ENCODE assay signal across 22 cellular contexts in the genomic region with DNA sequence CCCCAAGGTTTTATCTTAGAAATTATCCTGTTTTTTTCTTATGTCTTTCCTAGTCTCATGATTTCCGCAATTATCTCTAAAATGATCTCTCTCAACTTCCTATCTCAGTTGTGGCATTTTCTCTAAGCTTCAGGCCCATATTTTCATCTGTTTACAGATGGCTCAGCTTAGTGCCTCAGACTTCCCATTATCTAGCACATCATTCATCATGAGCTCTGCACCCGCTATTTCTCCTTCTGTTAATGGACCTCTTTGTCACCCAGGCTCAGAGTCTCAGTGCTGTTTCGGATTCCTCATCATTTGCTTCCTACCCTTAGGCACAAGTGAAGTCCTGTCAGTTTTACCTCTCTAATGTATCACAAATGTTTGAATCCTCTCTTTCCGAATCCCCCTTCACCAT.
A peak's percentile ranks its signal among the peaks of the same experiment; 100 is the strongest.
DNase-seq lines count a peak whose midpoint lies in the region; ATAC-seq and TF ChIP-seq lines count a peak whose summit lies in the region.
"Had no signal": no experiment of that assay in that cellular context is flagged by ENCODE, and none has a peak within 500 bp of the region (broad histone marks: within the 10 kb centered on the region; RNA-seq: fewer than 3 reads in every experiment).

No MANE protein-coding gene starts in this region.

- no peaks in the 10 kb centered on the region for H3K9me3 ChIP-seq in cardiac muscle cell (ENCODE audit: low read depth)
- H3K9me3 ChIP-seq: HAP-1 had no signal

- DNase-seq in cardiac muscle cell (ENCODE audit: low read depth in 1 of 2, low spot score in 1 of 2) (no peak), Right ventricle myocardium inferior (ENCODE audit: missing footprints) (no peak), amniotic epithelial cell (ENCODE audit: low read depth) (peak; percentile 45), islet precursor cell (peak; percentile 74), pons (ENCODE audit: low spot score) (peak; percentile 71), HuH-7.5 (ENCODE audit: low spot score) (no peak)
- no peak for DNase-seq in activated naive CD4-positive, alpha-beta T cell treated with Interleukin-2 at 50 U/mL for 16 hours
- DNase-seq: AML-193; CD8-positive, alpha-beta memory T cell; GF-D8; IMR-90; Karpas-422; NCI-H1694; NCI-H2081 treated with DMSO at 0.1 percent for 48 hours; NCI-H2171 treated with DMSO at 0.1 percent for 48 hours; NCI-H524 treated with DMSO at 0.1 percent for 48 hours; OCI-M1; SHP77 had no signal

- intact Hi-C loops in Right ventricle myocardium inferior (cut with DNase I): no loop called here

- peak overlapping the region; percentile 50 for H3K27ac ChIP-seq in cardiac muscle cell
- H3K27ac ChIP-seq: C4-2B, HL-60 had no signal

- no peak overlapping the region for H3K4me3 ChIP-seq in cardiac muscle cell
- H3K4me3 ChIP-seq: HAP-1 had no signal

- TF ChIP-seq CTCF in cardiac muscle cell (IDR thresholded peaks at IDR 0.05; ENCODE audit: low read depth, low read length): no peak

- ATAC-seq in Right ventricle myocardium inferior: no peak
- no peak for ATAC-seq in HG03342 (IDR thresholded peaks at IDR 0.05; ENCODE audit: unreplicated experiment)

- peaks cover 17% of the 10 kb centered on the region for H3K4me1 ChIP-seq in cardiac muscle cell (ENCODE audit: low read depth)

- peaks cover 17% of the 10 kb centered on the region for H3K36me3 ChIP-seq in cardiac muscle cell

- no peaks in the 10 kb centered on the region for H3K27me3 ChIP-seq in cardiac muscle cell

Comparison
In these comparisons a context has a peak if more than half of its experiments do, and no peak if none do; other contexts are left out.
1. DNase-seq: peak in amniotic epithelial cell (single experiment), islet precursor cell (single experiment) and pons (single experiment); none in cardiac muscle cell (0 of 2), Right ventricle myocardium inferior (single experiment), activated naive CD4-positive, alpha-beta T cell treated with Interleukin-2 at 50 U/mL for 16 hours (single experiment) and HuH-7.5 (single experiment).